In the genomic region with DNA sequence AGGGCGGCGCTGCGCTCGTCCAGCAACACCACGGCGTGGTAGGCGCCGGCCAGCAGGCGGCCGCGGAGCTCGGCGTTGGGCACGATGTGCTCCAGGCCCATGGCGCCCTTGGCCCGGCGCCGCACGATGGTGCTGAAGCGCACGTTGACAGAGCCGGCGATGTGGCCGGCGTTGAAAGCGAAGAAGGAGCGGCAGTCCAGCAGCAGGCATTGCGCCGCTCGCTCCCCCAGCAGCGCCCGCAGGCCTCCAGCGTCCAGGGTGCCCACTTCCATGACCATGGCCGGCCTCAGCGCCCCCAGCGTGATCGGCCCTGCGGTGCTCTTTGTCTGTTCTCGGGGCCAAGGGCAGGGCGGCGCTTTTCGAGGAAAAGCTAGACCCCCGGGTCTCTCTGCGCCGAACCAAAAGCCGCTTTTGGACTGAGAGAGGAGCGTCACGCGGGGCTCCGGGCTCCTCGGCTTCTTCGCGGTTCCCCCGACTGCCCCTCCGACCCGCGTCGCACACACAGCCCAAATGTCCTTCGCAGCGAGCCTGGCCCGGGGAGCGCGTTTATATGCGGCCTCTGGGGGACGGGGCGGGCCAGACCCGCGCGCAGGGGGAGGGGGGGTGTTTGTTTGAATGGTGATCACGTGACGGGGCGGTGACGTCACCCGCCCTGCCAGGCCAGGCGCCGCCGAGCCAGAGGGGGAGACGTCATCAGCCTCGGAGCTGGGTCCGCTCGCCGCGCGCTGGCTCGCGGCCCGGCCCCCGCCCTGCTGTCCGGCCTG, we compare ENCODE assay signal across 8 cellular contexts. TPM values are rescaled to one million over a fixed set of nuclear protein-coding genes. Genes with fewer than 3 reads are reported as not detected.
A peak's percentile ranks its signal among the peaks of the same experiment; 100 is the strongest.
DNase-seq lines count a peak whose midpoint lies in the region; ATAC-seq, FAIRE-seq and TF ChIP-seq lines count a peak whose summit lies in the region.

A gene with protein sequence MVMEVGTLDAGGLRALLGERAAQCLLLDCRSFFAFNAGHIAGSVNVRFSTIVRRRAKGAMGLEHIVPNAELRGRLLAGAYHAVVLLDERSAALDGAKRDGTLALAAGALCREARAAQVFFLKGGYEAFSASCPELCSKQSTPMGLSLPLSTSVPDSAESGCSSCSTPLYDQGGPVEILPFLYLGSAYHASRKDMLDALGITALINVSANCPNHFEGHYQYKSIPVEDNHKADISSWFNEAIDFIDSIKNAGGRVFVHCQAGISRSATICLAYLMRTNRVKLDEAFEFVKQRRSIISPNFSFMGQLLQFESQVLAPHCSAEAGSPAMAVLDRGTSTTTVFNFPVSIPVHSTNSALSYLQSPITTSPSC (minus strand): TSS at position 521 of the 764 bp plus-strand sequence. CDS start 243 bp downstream, at position 278.

- CTCF ChIA-PET in AG04450 (lab: Charles Lee) (interaction anchor here (1.4 to 5.2 kb wide), 6 partner anchors 27 to 190 kb away, joined by 3 to 39 read pairs (median 8); no protein-coding TSS in a partner anchor), WTC11 (lab: Charles Lee) (interaction anchor here (0.6 to 5.2 kb wide), 26 partner anchors 10 to 227 kb away, joined by 3 to 72 read pairs (median 10); partner anchors contain the start of genes ATP6V0E1, ERGIC1 and RPL26L1)

- no peaks in the 10 kb centered on the region for H3K9me3 Mint-ChIP-seq in WTC11

- FAIRE-seq in bronchial epithelial cell (lab: Jason Lieb, UNC), result no peak

- peak within 1 kb of the TSS; percentile 99 for H3K9ac ChIP-seq in smooth muscle cell (ENCODE audit: low read depth)

- TF ChIP-seq CTCF in AG04450 (IDR thresholded peaks at IDR 0.05; ENCODE audit: low read depth, low read length), result peak; percentile 56
- TF ChIP-seq CTCF in WTC11 (IDR thresholded peaks at IDR 0.05), result no peak
- TF ChIP-seq CTCF in bronchial epithelial cell (IDR thresholded peaks at IDR 0.05; ENCODE audit: insufficient read depth, low read length, severe bottlenecking), result peak; percentile 44
- peak; percentile 24 for TF ChIP-seq CTCF in smooth muscle cell (IDR thresholded peaks at IDR 0.05; ENCODE audit: borderline replicate concordance, insufficient read depth, poor library complexity, severe bottlenecking)

- no peak within 1 kb of the TSS for H2AFZ ChIP-seq in smooth muscle cell (ENCODE audit: low read depth)

- H3F3A ChIP-seq in smooth muscle cell (ENCODE audit: low read depth), result peaks cover 32% of the 10 kb centered on the region

- peak within 1 kb of the TSS; percentile 100 for H3K4me3 ChIP-seq in AG04450 (ENCODE audit: low read depth, low read length)
- peak within 1 kb of the TSS; percentile 86 for H3K4me3 ChIP-seq in bronchial epithelial cell (ENCODE audit: low read depth, low read length)
- H3K4me3 ChIP-seq in smooth muscle cell, result peak within 1 kb of the TSS; percentile 76

- H3K27me3 Mint-ChIP-seq in WTC11 (ENCODE audit: low read depth), result peaks cover 39% of the 10 kb centered on the region

- DNase-seq in AG04450 (ENCODE audit: low read depth, low spot score) (peak; percentile 96), NCI-H2196 (lab: John Stamatoyannopoulos, UW; ENCODE audit: unreplicated experiment) (peak; percentile 97), WTC11 (ENCODE audit: low spot score) (peak; percentile 97), bronchial epithelial cell (ENCODE audit: low read depth) (peak; percentile 82), iPS-NIHi7 (ENCODE audit: extremely low spot score) (peak; percentile 94), smooth muscle cell (lab: John Stamatoyannopoulos, UW; ENCODE audit: unreplicated experiment) (peak; percentile 99)

- H3K79me2 ChIP-seq in smooth muscle cell (ENCODE audit: low read depth), result peaks cover 30% of the 10 kb centered on the region

- peaks cover 13% of the 10 kb centered on the region for H3K4me1 ChIP-seq in smooth muscle cell (ENCODE audit: low read depth)

- peak; percentile 37 for ATAC-seq in GM18870 (IDR thresholded peaks at IDR 0.05; ENCODE audit: unreplicated experiment)
- peak; percentile 42 for ATAC-seq in HG03108 (IDR thresholded peaks at IDR 0.05; ENCODE audit: unreplicated experiment)
- ATAC-seq in WTC11, result peak; percentile 78

- WGBS in smooth muscle cell (ENCODE audit: low lambda C conversion rate), result 2% methylated on average over 69 of the region's 89 CpGs

- H3K36me3 Mint-ChIP-seq in WTC11, result peaks cover 13% of the 10 kb centered on the region

- peak within 1 kb of the TSS; percentile 90 for H3K27ac Mint-ChIP-seq in WTC11

- peak within 1 kb of the TSS; percentile 88 for H3K4me3 Mint-ChIP-seq in WTC11

- peaks cover 36% of the 10 kb centered on the region for H4K20me1 ChIP-seq in smooth muscle cell (ENCODE audit: low read depth)

- peaks cover 24% of the 10 kb centered on the region for H3K4me1 Mint-ChIP-seq in WTC11

- no peaks in the 10 kb centered on the region for H3K27me3 ChIP-seq in AG04450 (ENCODE audit: control insufficient read depth, insufficient read depth, low read length)
- no peaks in the 10 kb centered on the region for H3K27me3 ChIP-seq in bronchial epithelial cell (ENCODE audit: control insufficient read depth, insufficient read depth, low read length)
- no peaks in the 10 kb centered on the region for H3K27me3 ChIP-seq in smooth muscle cell (ENCODE audit: low read depth)

- H3K27ac ChIP-seq in AG04450 (ENCODE audit: low read depth, low read length), result peak within 1 kb of the TSS; percentile 100
- H3K27ac ChIP-seq in smooth muscle cell (ENCODE audit: low read depth), result peak within 1 kb of the TSS; percentile 99

- H3K4me2 ChIP-seq in smooth muscle cell, result peak within 1 kb of the TSS; percentile 97

- H3K36me3 ChIP-seq in bronchial epithelial cell (ENCODE audit: control insufficient read depth, insufficient read depth, low read length), result peaks cover 20% of the 10 kb centered on the region
- no peaks in the 10 kb centered on the region for H3K36me3 ChIP-seq in smooth muscle cell (ENCODE audit: low read depth)

- H3K9me3 ChIP-seq in AG04450 (ENCODE audit: control insufficient read depth, insufficient read depth, low read length) (peaks cover 3% of the 10 kb centered on the region; the same call in 1 of the 2 replicates), smooth muscle cell (replicated peaks; ENCODE audit: low read depth) (no peaks in the 10 kb centered on the region)

- POLR2A ChIA-PET in AG04450 (lab: Yijun Ruan, JAX), result interaction anchor here (0.6 to 5.0 kb wide), 52 partner anchors 10 to 832 kb away, joined by 3 to 104 read pairs (median 5); partner anchors contain the start of gene RPL26L1
- POLR2A ChIA-PET in WTC11 (lab: Charles Lee), result interaction anchor here (0.6 to 2.9 kb wide), 18 partner anchors 13 to 286 kb away, joined by 3 to 11 read pairs (median 3); no protein-coding TSS in a partner anchor

TF ChIP-seq in WTC11, 78 proteins besides CTCF, POLR2A, EP300 and RAD21 (continues in another document):
- 0 out of 2 replicates have a peak, but pooled peaks have one; percentile 72 for TF ChIP-seq MAX (CRISPR knock-in tag; IDR thresholded peaks at IDR 0.05)
- 0 out of 2 replicates have a peak, but pooled peaks have one; percentile 73 for TF ChIP-seq TP53 (CRISPR knock-in tag; IDR thresholded peaks at IDR 0.05)
- peak; percentile 41; the same call in 1 of the 2 replicates for TF ChIP-seq HMGA2 (CRISPR knock-in tag; IDR thresholded peaks at IDR 0.05)
- TF ChIP-seq ZNF138 (CRISPR knock-in tag; conservative IDR thresholded peaks at IDR 0.05), result no peak
- peak; percentile 75; the same call in 1 of the 2 replicates for TF ChIP-seq RORB (CRISPR knock-in tag; IDR thresholded peaks at IDR 0.05)
- TF ChIP-seq JUN (CRISPR knock-in tag; IDR thresholded peaks at IDR 0.05), result no peak
- no peak for TF ChIP-seq NR2C2 (CRISPR knock-in tag; IDR thresholded peaks at IDR 0.05)
- TF ChIP-seq ZNF416 (CRISPR knock-in tag; IDR thresholded peaks at IDR 0.05), result no peak
- TF ChIP-seq PRDM15 (CRISPR knock-in tag; IDR thresholded peaks at IDR 0.05), result no peak
- no peak for TF ChIP-seq ATF1 (CRISPR knock-in tag; IDR thresholded peaks at IDR 0.05)
- peak; percentile 67; the same call in 1 of the 2 replicates for TF ChIP-seq CREB1 (CRISPR knock-in tag; IDR thresholded peaks at IDR 0.05)
- TF ChIP-seq SMAD3 (CRISPR knock-in tag; IDR thresholded peaks at IDR 0.05; ENCODE audit: borderline replicate concordance), result no peak

RNA-seq across cellular contexts. Expression of the gene that starts here (rescaled TPM):
- polyA plus RNA-seq in AG04450 (2011; rRNA removed), result 98.8 and 147 TPM in 2 replicates
- 187 and 265 TPM in 2 replicates for polyA minus RNA-seq in AG04450 (2011; rRNA and poly(A)+ RNA removed)
- total RNA-seq in WTC11 (2021), result 9.5 to 12.4 TPM (median 11.0 TPM) in 3 replicates
- 114 and 194 TPM in 2 replicates for total RNA-seq in bronchial epithelial cell
- 751 and 817 TPM in 2 replicates for total RNA-seq in smooth muscle cell
- 656 and 995 TPM in 2 replicates for polyA plus RNA-seq in smooth muscle cell

Comparison
In these comparisons a context has a peak if more than half of its experiments do, and no peak if none do; other contexts are left out.
1. Peak in every context shown above with its lines: DNase-seq, ATAC-seq, H3K4me3 ChIP-seq and H3K27ac ChIP-seq.